In the genomic region with DNA sequence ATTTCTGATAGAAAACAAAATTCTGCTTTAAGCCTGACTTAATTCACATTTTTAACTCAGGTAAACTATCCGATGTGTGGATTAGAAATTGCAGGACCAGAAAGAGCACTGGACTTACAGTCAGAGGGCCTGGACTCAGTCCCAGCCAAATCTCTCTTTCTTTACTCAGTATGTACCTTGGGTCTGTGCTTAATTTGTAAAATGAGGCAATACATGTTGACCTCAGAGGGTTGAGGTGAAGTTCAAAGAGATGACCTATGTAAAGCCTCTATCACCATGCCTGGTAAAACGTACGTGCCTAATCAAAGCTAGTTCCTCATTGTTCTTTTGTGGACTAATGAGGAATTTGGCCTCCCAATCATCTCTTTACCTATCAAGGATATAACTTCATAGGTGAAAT, we compare ENCODE assay signal across 21 cellular contexts. TPM values are rescaled to one million over a fixed set of nuclear protein-coding genes. Genes with fewer than 3 reads are reported as not detected.
A peak's percentile ranks its signal among the peaks of the same experiment; 100 is the strongest.
DNase-seq lines count a peak whose midpoint lies in the region; ATAC-seq and TF ChIP-seq lines count a peak whose summit lies in the region.
"Had no signal": no experiment of that assay in that cellular context is flagged by ENCODE, and none has a peak within 500 bp of the region (broad histone marks: within the 10 kb centered on the region; RNA-seq: fewer than 3 reads in every experiment).

No MANE protein-coding gene starts in this region.

- TF ChIP-seq POLR2A in transverse colon (IDR thresholded peaks at IDR 0.05), result no peak

- no peak overlapping the region for H3K4me3 ChIP-seq in CD4-positive, alpha-beta memory T cell (ENCODE audit: low read length in 2 of 2)
- H3K4me3 ChIP-seq in liver (ENCODE audit: low read depth in 1 of 3, low read length in 3 of 3) (no peak overlapping the region), transverse colon (no peak overlapping the region)
- H3K4me3 ChIP-seq: heart left ventricle, psoas muscle had no signal

- in situ Hi-C loops in transverse colon (cut with MboI; ENCODE audit: low pct_ligation_motif_present in 1 of 4, low pct_unique_long_range_greater_than_20kb in 1 of 4, low sequenced_read_pairs in 3 of 4), result no loop called here

- peaks cover 4% of the 10 kb centered on the region for H3K9me3 Mint-ChIP-seq in activated CD4-positive, alpha-beta T cell treated with anti-CD3 and anti-CD28 coated beads, Interleukin-2, amount 10 ng/mL, durations not matched to agents 24 days and 14 days
- H3K9me3 Mint-ChIP-seq in CD4-positive, alpha-beta memory T cell, result peaks cover 0 to 2% (median 0%) of the 10 kb centered on the region in 8 donors
- no peaks in the 10 kb centered on the region for H3K9me3 Mint-ChIP-seq in activated CD8-positive, alpha-beta T cell treated with anti-CD3 and anti-CD28 coated beads for 36 hours
- H3K9me3 Mint-ChIP-seq: effector memory CD8-positive, alpha-beta T cell had no signal

- no peaks in the 10 kb centered on the region for H3K36me3 ChIP-seq in CD4-positive, alpha-beta memory T cell (ENCODE audit: insufficient read depth, low read length)
- H3K36me3 ChIP-seq in liver (ENCODE audit: control insufficient read depth in 4 of 4, insufficient read depth in 3 of 4, low read depth in 1 of 4, low read length in 3 of 4) (no peaks in the 10 kb centered on the region), transverse colon (no peaks in the 10 kb centered on the region)
- H3K36me3 ChIP-seq: heart left ventricle had no signal

- WGBS in liver, result 36% methylated on average over 3 of the region's 3 CpGs
- WGBS in transverse colon (ENCODE audit: low coverage in 1 of 2), 2 donors, result 74 to 75% methylated on average over 3 of the region's 3 CpGs

- H3K9me3 ChIP-seq in CD4-positive, alpha-beta memory T cell (ENCODE audit: control insufficient read depth in 1 of 2, low read length in 2 of 2), result no peaks in the 10 kb centered on the region
- H3K9me3 ChIP-seq in liver (ENCODE audit: control insufficient read depth in 4 of 4, low read length in 3 of 4), result no peaks in the 10 kb centered on the region
- H3K9me3 ChIP-seq in transverse colon, result no peaks in the 10 kb centered on the region
- H3K9me3 ChIP-seq: heart left ventricle, psoas muscle had no signal

- no peak for ATAC-seq in activated CD8-positive, alpha-beta T cell treated with anti-CD3 and anti-CD28 coated beads for 36 hours
- ATAC-seq in GM18858 (IDR thresholded peaks at IDR 0.05; ENCODE audit: unreplicated experiment), result no peak
- ATAC-seq: effector memory CD8-positive, alpha-beta T cell; HCT116; heart left ventricle; psoas muscle had no signal

- CTCF ChIA-PET in CD4-positive, alpha-beta memory T cell (lab: Charles Lee; ENCODE audit: partially characterized antibody), result interaction anchor here (0.6 kb wide), 1 partner anchor 213 kb away, joined by 3 read pairs; no protein-coding TSS in a partner anchor
- CTCF ChIA-PET in activated CD8-positive, alpha-beta T cell treated with anti-CD3 and anti-CD28 coated beads for 36 hours (lab: Charles Lee), result interaction anchor here (1.2 to 1.4 kb wide), 2 partner anchors 13 to 119 kb away, joined by 3 to 4 read pairs; no protein-coding TSS in a partner anchor

- peak overlapping the region; percentile 18 for H3K4me3 Mint-ChIP-seq in activated CD4-positive, alpha-beta T cell treated with anti-CD3 and anti-CD28 coated beads, Interleukin-2, amount 10 ng/mL, durations not matched to agents 24 days and 14 days
- H3K4me3 Mint-ChIP-seq in CD4-positive, alpha-beta memory T cell, result no peak overlapping the region
- H3K4me3 Mint-ChIP-seq in activated CD8-positive, alpha-beta T cell treated with anti-CD3 and anti-CD28 coated beads for 36 hours, result no peak overlapping the region
- H3K4me3 Mint-ChIP-seq: effector memory CD8-positive, alpha-beta T cell had no signal

- H3K36me3 Mint-ChIP-seq in activated CD4-positive, alpha-beta T cell treated with anti-CD3 and anti-CD28 coated beads, Interleukin-2, amount 10 ng/mL, durations not matched to agents 24 days and 14 days (ENCODE audit: low read depth), result peaks cover 11% of the 10 kb centered on the region
- peaks cover 0 to 6% of the 10 kb centered on the region in 2 donors for H3K36me3 Mint-ChIP-seq in CD4-positive, alpha-beta memory T cell
- peaks cover 19% of the 10 kb centered on the region for H3K36me3 Mint-ChIP-seq in activated CD8-positive, alpha-beta T cell treated with anti-CD3 and anti-CD28 coated beads for 36 hours (ENCODE audit: low read depth)

- peak overlapping the region; percentile 48 for H3K27ac Mint-ChIP-seq in activated CD4-positive, alpha-beta T cell treated with anti-CD3 and anti-CD28 coated beads, Interleukin-2, amount 10 ng/mL, durations not matched to agents 24 days and 14 days
- peak overlapping the region in 6 of 7 donors; percentile 7 to 81 (median 44) for H3K27ac Mint-ChIP-seq in CD4-positive, alpha-beta memory T cell
- H3K27ac Mint-ChIP-seq in activated CD8-positive, alpha-beta T cell treated with anti-CD3 and anti-CD28 coated beads for 36 hours, result peak overlapping the region; percentile 56

- no peaks in the 10 kb centered on the region for H3K27me3 Mint-ChIP-seq in activated CD4-positive, alpha-beta T cell treated with anti-CD3 and anti-CD28 coated beads, Interleukin-2, amount 10 ng/mL, durations not matched to agents 24 days and 14 days
- no peaks in the 10 kb centered on the region for H3K27me3 Mint-ChIP-seq in CD4-positive, alpha-beta memory T cell
- no peaks in the 10 kb centered on the region for H3K27me3 Mint-ChIP-seq in activated CD8-positive, alpha-beta T cell treated with anti-CD3 and anti-CD28 coated beads for 36 hours
- H3K27me3 Mint-ChIP-seq: effector memory CD8-positive, alpha-beta T cell had no signal

- DNase-seq in activated CD4-positive, alpha-beta T cell treated with anti-CD3 and anti-CD28 coated beads, Interleukin-2, amount 10 ng/mL, durations not matched to agents 24 days and 14 days, result no peak
- no peak for DNase-seq in activated CD4-positive, alpha-beta T cell treated with anti-CD3 and anti-CD28 coated beads, Interleukin-2, amount 50 U/mL, for 48 hours
- no peak for DNase-seq in CD4-positive, alpha-beta memory T cell
- DNase-seq in activated CD8-positive, alpha-beta T cell treated with anti-CD3 and anti-CD28 coated beads for 36 hours, result no peak
- DNase-seq in transverse colon (no peak), NCI-H128 (lab: John Stamatoyannopoulos, UW; ENCODE audit: unreplicated experiment) (no peak)
- DNase-seq: AML-193; DND-41; effector memory CD8-positive, alpha-beta T cell; foreskin fibroblast; heart left ventricle; NCI-H1048; NCI-H187 treated with DMSO at 0.1 percent for 48 hours; NCI-H524 treated with DMSO at 0.1 percent for 48 hours; psoas muscle; RPMI8226; substantia nigra had no signal

- no peak for TF ChIP-seq EP300 in transverse colon (IDR thresholded peaks at IDR 0.05; ENCODE audit: low read depth)

- no peak for TF ChIP-seq CTCF in activated CD8-positive, alpha-beta T cell treated with anti-CD3 and anti-CD28 coated beads for 36 hours (IDR thresholded peaks at IDR 0.05)
- no peak for TF ChIP-seq CTCF in liver (IDR thresholded peaks at IDR 0.05; ENCODE audit: low read depth, low read length, missing input control)
- TF ChIP-seq CTCF in transverse colon (IDR thresholded peaks at IDR 0.05), result no peak

- peaks cover 43% of the 10 kb centered on the region for H3K4me1 Mint-ChIP-seq in activated CD4-positive, alpha-beta T cell treated with anti-CD3 and anti-CD28 coated beads, Interleukin-2, amount 10 ng/mL, durations not matched to agents 24 days and 14 days
- H3K4me1 Mint-ChIP-seq in CD4-positive, alpha-beta memory T cell, result peaks cover 24 to 43% (median 33%) of the 10 kb centered on the region in 4 donors
- peaks cover 39% of the 10 kb centered on the region for H3K4me1 Mint-ChIP-seq in activated CD8-positive, alpha-beta T cell treated with anti-CD3 and anti-CD28 coated beads for 36 hours (ENCODE audit: low read depth)

- H3K4me1 ChIP-seq in CD4-positive, alpha-beta memory T cell (ENCODE audit: insufficient read depth, low read length), result peaks cover 33% of the 10 kb centered on the region
- H3K4me1 ChIP-seq in liver (ENCODE audit: control insufficient read depth in 4 of 4, insufficient read depth in 4 of 4, low read length in 3 of 4) (peaks cover 0 to 14% (median 5%) of the 10 kb centered on the region in 4 donors), transverse colon (no peaks in the 10 kb centered on the region)
- H3K4me1 ChIP-seq: psoas muscle had no signal

- H3K9ac ChIP-seq in liver (ENCODE audit: low read depth in 1 of 2, low read length in 2 of 2), result no peak overlapping the region

- POLR2A ChIA-PET in CD4-positive, alpha-beta memory T cell (lab: Charles Lee; ENCODE audit: partially characterized antibody), result interaction anchor here (0.7 to 1.4 kb wide), 3 partner anchors 49 to 76 kb away, joined by 3 to 7 read pairs (median 3); a partner anchor contains a TSS
- POLR2A ChIA-PET in activated CD8-positive, alpha-beta T cell treated with anti-CD3 and anti-CD28 coated beads for 36 hours (lab: Charles Lee), result interaction anchor here (1.0 to 1.3 kb wide), 2 partner anchors 9 to 75 kb away, joined by 3 to 5 read pairs; no protein-coding TSS in a partner anchor

- intact Hi-C loops in activated CD4-positive, alpha-beta T cell treated with anti-CD3 and anti-CD28 coated beads, Interleukin-2, amount 10 ng/mL, durations not matched to agents 24 days and 14 days (cut with micrococcal nuclease), result loop anchor here (10.0 kb wide), 1 partner anchor 1098 kb away; a partner anchor contains a TSS
- intact Hi-C loops in CD4-positive, alpha-beta memory T cell (cut with micrococcal nuclease), result no loop called here
- intact Hi-C loops in activated CD8-positive, alpha-beta T cell treated with anti-CD3 and anti-CD28 coated beads for 36 hours (cut with micrococcal nuclease), result no loop called here
- intact Hi-C loops in transverse colon (cut with DNase I; ENCODE audit: low total_unique reads), result no loop called here

- H3K27me3 ChIP-seq in CD4-positive, alpha-beta memory T cell (ENCODE audit: insufficient read depth, low read length), result no peaks in the 10 kb centered on the region
- H3K27me3 ChIP-seq in liver (ENCODE audit: control insufficient read depth in 4 of 4, insufficient read depth in 4 of 4, low read length in 3 of 4) (no peaks in the 10 kb centered on the region), transverse colon (no peaks in the 10 kb centered on the region)
- H3K27me3 ChIP-seq: heart left ventricle had no signal

- TF ChIP-seq RAD21 in liver (IDR thresholded peaks at IDR 0.05), result peak; percentile 14 to 40

- H3K27ac ChIP-seq in CD4-positive, alpha-beta memory T cell (ENCODE audit: low read depth, low read length), result no peak overlapping the region
- H3K27ac ChIP-seq in liver (ENCODE audit: low read depth in 1 of 2, low read length in 2 of 2) (peak overlapping the region in 1 of 2 donors; percentile 15), transverse colon (no peak overlapping the region)
- H3K27ac ChIP-seq: heart left ventricle, psoas muscle had no signal

TF ChIP-seq in liver, 16 proteins besides CTCF, POLR2A, EP300 and RAD21 (continues in another document):
- no peak for TF ChIP-seq HNF4G (IDR thresholded peaks at IDR 0.05)

RNA-seq across cellular contexts. Expression of a gene that starts 1.9 kb away (rescaled TPM):
- 110 and 111 TPM in 2 replicates for total RNA-seq in activated CD4-positive, alpha-beta T cell treated with anti-CD3 and anti-CD28 coated beads, Interleukin-2, amount 10 ng/mL, durations not matched to agents 24 days and 14 days
- 10 to 100 TPM; 25.4 to 28.5 TPM for total RNA-seq in CD4-positive, alpha-beta memory T cell
- 10 to 100 TPM; 26.5 to 28.0 TPM for polyA plus RNA-seq in CD4-positive, alpha-beta memory T cell
- 10 to 100 TPM; 47.1 to 47.9 TPM for total RNA-seq in activated CD8-positive, alpha-beta T cell treated with anti-CD3 and anti-CD28 coated beads for 36 hours
- total RNA-seq in liver, result 1 to 10 TPM; 1.8 to 2.9 TPM
- under 1 TPM; 0.50 to 0.71 TPM for polyA plus RNA-seq in liver
- total RNA-seq in transverse colon, result 1 to 10 TPM in 2 of 4 donors, not detected in 2; 3.0 to 4.0 TPM
- total RNA-seq: A172 had no signal

Comparison
In these comparisons a context has a peak if more than half of its experiments do, and no peak if none do; other contexts are left out.
1. RNA of a gene that starts 1.9 kb away (total RNA-seq): 110 to 111 TPM in activated CD4-positive, alpha-beta T cell treated with anti-CD3 and anti-CD28 coated beads, Interleukin-2, amount 10 ng/mL, durations not matched to agents 24 days and 14 days, 47.1 to 47.9 TPM in activated CD8-positive, alpha-beta T cell treated with anti-CD3 and anti-CD28 coated beads for 36 hours and 25.4 to 28.5 TPM in CD4-positive, alpha-beta memory T cell; 3.0 to 4.0 TPM in transverse colon and 1.8 to 2.9 TPM in liver; every median in the first group is over 4 times any median in the second.
2. Peak in every context shown above with its lines, with median percentiles within 50 percentile points of each other: H3K27ac Mint-ChIP-seq.